In genomic region chr1:64855557-64855956, GRCh38 we compare ENCODE assay signal across 19 cellular contexts.
DNase-seq lines count a peak whose midpoint lies in the region; ATAC-seq, FAIRE-seq and TF ChIP-seq lines count a peak whose summit lies in the region.
"Had no signal": no experiment of that assay in that cellular context is flagged by ENCODE, and none has a peak within 500 bp of the region (broad histone marks: within the 10 kb centered on the region; RNA-seq: fewer than 3 reads in every experiment).

No MANE protein-coding gene starts in this region.

- DNase-seq in GM12891 (ENCODE audit: insufficient read length, low spot score) (no peak), SK-N-MC (ENCODE audit: low read depth, low spot score) (no peak), islet precursor cell (peak; percentile 38), GM19240 (ENCODE audit: insufficient read length, low spot score) (no peak), neuronal stem cell (ENCODE audit: low spot score) (no peak)
- no peak for DNase-seq in stimulated activated effector memory CD8-positive, alpha-beta T cell treated with anti-CD3 and anti-CD28 coated beads, Interleukin-12 subunit alpha, Interleukin-12 subunit beta, amount 100 ng/mL, for 72 hours (ENCODE audit: low spot score in 2 of 2)
- DNase-seq: Calu3; CD4-positive, CD25-positive, alpha-beta regulatory T cell; CD8-positive, alpha-beta memory T cell; DND-41; H9; HFFc6 had no signal

- H3K4me3 ChIP-seq in SK-N-MC (no peak overlapping the region), neuronal stem cell (ENCODE audit: low read length in 2 of 2) (peak overlapping the region in 1 of 2 donors; percentile 22)
- H3K4me3 ChIP-seq: BLaER1, GM23338 had no signal

- H3K27ac ChIP-seq in SK-N-MC, result 0 out of 2 replicates have a peak overlapping the region, but pooled peaks have one; percentile 36
- no peak overlapping the region for H3K27ac ChIP-seq in neuronal stem cell (replicated peaks; ENCODE audit: low read length)
- H3K27ac ChIP-seq: BLaER1, C4-2B had no signal

- TF ChIP-seq POLR2A in GM12891 (IDR thresholded peaks at IDR 0.05; ENCODE audit: low read depth, low read length), result no peak

- no peak overlapping the region for H3K4ac ChIP-seq in neuronal stem cell (ENCODE audit: low read length)

- H2BK5ac ChIP-seq in neuronal stem cell (ENCODE audit: low read length), result no peak overlapping the region

- no peaks in the 10 kb centered on the region for H3K27me3 ChIP-seq in neuronal stem cell (ENCODE audit: control insufficient read depth in 3 of 3, insufficient read depth in 3 of 3, low read depth in 1 of 3, low read length in 3 of 3)
- H3K27me3 ChIP-seq: BLaER1 had no signal

- peak; percentile 13 for FAIRE-seq in GM12891 (lab: Jason Lieb, UNC)
- FAIRE-seq: G401.6, GM19239 had no signal

- no peak overlapping the region for H3K14ac ChIP-seq in neuronal stem cell (ENCODE audit: low read length)

- peaks cover 96% of the 10 kb centered on the region for H3K36me3 ChIP-seq in SK-N-MC (ENCODE audit: insufficient read depth, low read length)
- peaks cover 0 to 66% of the 10 kb centered on the region in 2 donors for H3K36me3 ChIP-seq in neuronal stem cell (replicated peaks in 1 of 2; ENCODE audit: control insufficient read depth in 2 of 2, insufficient read depth in 2 of 2, low read length in 2 of 2)

- peaks cover 96% of the 10 kb centered on the region for H3K36me3 Mint-ChIP-seq in stimulated activated effector memory CD8-positive, alpha-beta T cell treated with anti-CD3 and anti-CD28 coated beads, Interleukin-12 subunit alpha, Interleukin-12 subunit beta, amount 100 ng/mL, for 72 hours

- H4K8ac ChIP-seq in neuronal stem cell (ENCODE audit: low read depth, low read length), result no peak overlapping the region

- no peaks in the 10 kb centered on the region for H3K9me3 Mint-ChIP-seq in stimulated activated effector memory CD8-positive, alpha-beta T cell treated with anti-CD3 and anti-CD28 coated beads, Interleukin-12 subunit alpha, Interleukin-12 subunit beta, amount 100 ng/mL, for 72 hours
- H3K9me3 Mint-ChIP-seq: CD4-positive, CD25-positive, alpha-beta regulatory T cell; GM23338; H9; HFFc6 had no signal

- no peaks in the 10 kb centered on the region for H3K4me1 ChIP-seq in neuronal stem cell (ENCODE audit: control insufficient read depth in 2 of 2, insufficient read depth in 1 of 2, low read depth in 1 of 2, low read length in 2 of 2)

- no peak overlapping the region for H2BK120ac ChIP-seq in neuronal stem cell (ENCODE audit: low read depth, low read length)

- H3K4me1 Mint-ChIP-seq in stimulated activated effector memory CD8-positive, alpha-beta T cell treated with anti-CD3 and anti-CD28 coated beads, Interleukin-12 subunit alpha, Interleukin-12 subunit beta, amount 100 ng/mL, for 72 hours, result peaks cover 12% of the 10 kb centered on the region
- H3K4me1 Mint-ChIP-seq: H9 had no signal

- no peak overlapping the region for H3K18ac ChIP-seq in neuronal stem cell (ENCODE audit: low read length)

- H2BK12ac ChIP-seq in neuronal stem cell (ENCODE audit: low read length), result no peak overlapping the region

- no peak overlapping the region for H3K27ac Mint-ChIP-seq in stimulated activated effector memory CD8-positive, alpha-beta T cell treated with anti-CD3 and anti-CD28 coated beads, Interleukin-12 subunit alpha, Interleukin-12 subunit beta, amount 100 ng/mL, for 72 hours
- H3K27ac Mint-ChIP-seq: B cell, GM23338, HFFc6 had no signal

- H3K9me3 ChIP-seq in SK-N-MC (ENCODE audit: low read depth, low read length) (no peaks in the 10 kb centered on the region), neuronal stem cell (replicated peaks in 1 of 2; ENCODE audit: control insufficient read depth in 2 of 2, insufficient read depth in 1 of 2, low read depth in 1 of 2, low read length in 2 of 2) (no peaks in the 10 kb centered on the region)
- H3K9me3 ChIP-seq: BLaER1 had no signal

- H3K23ac ChIP-seq in neuronal stem cell (ENCODE audit: low read depth, low read length, poor library complexity), result no peak overlapping the region

- no peak overlapping the region for H2AK5ac ChIP-seq in neuronal stem cell (ENCODE audit: low read depth, low read length)

- no peak overlapping the region for H4K91ac ChIP-seq in neuronal stem cell (ENCODE audit: low read depth, low read length, poor library complexity)

- H3K9ac ChIP-seq in SK-N-MC (ENCODE audit: insufficient read length) (no peak overlapping the region), neuronal stem cell (ENCODE audit: low read depth, low read length, poor library complexity) (no peak overlapping the region)
- H3K9ac ChIP-seq: BLaER1 had no signal

- H3K79me1 ChIP-seq in neuronal stem cell (ENCODE audit: low read depth, low read length), result no peaks in the 10 kb centered on the region

- no peak for ATAC-seq in stimulated activated effector memory CD8-positive, alpha-beta T cell treated with anti-CD3 and anti-CD28 coated beads, Interleukin-12 subunit alpha, Interleukin-12 subunit beta, amount 100 ng/mL, for 72 hours
- ATAC-seq: GM23338, HCT116 had no signal

- no CpG with 5 or more reads among the region's 8 CpGs for WGBS in neuronal stem cell (ENCODE audit: extremely low coverage in 2 of 2, insufficient read length in 2 of 2, insufficient replicate concordance in 1 of 2), 2 donors

- H2AFZ ChIP-seq in neuronal stem cell (ENCODE audit: low read length), result no peak overlapping the region
- H2AFZ ChIP-seq: GM23338 had no signal

- H2BK15ac ChIP-seq in neuronal stem cell (ENCODE audit: low read length), result no peak overlapping the region

- H3K4me2 ChIP-seq in neuronal stem cell (ENCODE audit: insufficient read depth, low read length, poor library complexity, severe bottlenecking), result no peak overlapping the region
- H3K4me2 ChIP-seq: BLaER1, GM23338 had no signal

- no peak overlapping the region for H3K4me3 Mint-ChIP-seq in stimulated activated effector memory CD8-positive, alpha-beta T cell treated with anti-CD3 and anti-CD28 coated beads, Interleukin-12 subunit alpha, Interleukin-12 subunit beta, amount 100 ng/mL, for 72 hours
- H3K4me3 Mint-ChIP-seq: B cell; CD4-positive, CD25-positive, alpha-beta regulatory T cell; CD8-positive, alpha-beta memory T cell; GM23338; H9; HFFc6 had no signal

TF ChIP-seq in GM12891, 5 proteins besides CTCF, POLR2A, EP300 and RAD21:
- TF ChIP-seq POLR2AphosphoS5 (IDR thresholded peaks at IDR 0.05; ENCODE audit: low read depth, low read length) (no peak), SPI1 (IDR thresholded peaks at IDR 0.05; ENCODE audit: low read depth, low read length) (no peak), TAF1 (IDR thresholded peaks at IDR 0.05; ENCODE audit: low read depth, low read length) (no peak), POU2F2 (IDR thresholded peaks at IDR 0.05; ENCODE audit: low read depth, low read length) (no peak), PAX5 (IDR thresholded peaks at IDR 0.05; ENCODE audit: insufficient read depth, low read length, severe bottlenecking) (no peak)
